In the genomic region with DNA sequence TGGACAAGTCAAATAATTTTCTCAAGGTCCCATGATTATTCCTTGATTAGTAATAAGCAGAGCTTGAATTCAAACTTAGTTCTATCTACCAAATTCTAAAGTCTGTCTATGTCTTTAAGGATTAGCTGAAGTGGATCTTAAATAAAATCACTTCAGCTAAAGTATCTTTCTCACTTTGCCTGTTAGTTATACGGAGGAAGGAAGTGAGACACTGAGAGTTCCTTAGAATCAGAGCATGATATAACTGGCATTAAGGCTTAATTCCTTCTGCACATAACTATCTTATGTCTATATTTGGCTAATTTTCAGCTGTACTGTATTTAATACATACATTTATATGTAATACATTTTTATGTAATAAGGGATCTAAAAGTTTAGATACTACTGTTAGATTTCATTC, we compare ENCODE assay signal across 21 cellular contexts.
A peak's percentile ranks its signal among the peaks of the same experiment; 100 is the strongest.
DNase-seq lines count a peak whose midpoint lies in the region; ATAC-seq, FAIRE-seq and TF ChIP-seq lines count a peak whose summit lies in the region.
"Had no signal": no experiment of that assay in that cellular context is flagged by ENCODE, and none has a peak within 500 bp of the region (broad histone marks: within the 10 kb centered on the region; RNA-seq: fewer than 3 reads in every experiment).

No MANE protein-coding gene starts in this region.

- H2AFZ ChIP-seq in endothelial cell of umbilical vein (ENCODE audit: low read depth, low read length), result no peak overlapping the region

- H3K4me2 ChIP-seq in endothelial cell of umbilical vein (ENCODE audit: insufficient read depth, low read length), result peak overlapping the region; percentile 84
- H3K4me2 ChIP-seq: A549; BLaER1 treated with 17β-estradiol and CSF1 and Interleukin-3, amounts not matched to agents 10 nM and 100 nM had no signal

- no peaks in the 10 kb centered on the region for H3K79me2 ChIP-seq in endothelial cell of umbilical vein (ENCODE audit: control insufficient read depth, insufficient read depth, low read length)

- no peak for DNase-seq in left ventricle myocardium inferior
- DNase-seq in Right ventricle myocardium superior, result no peak
- DNase-seq in endothelial cell of umbilical vein (ENCODE audit: low read depth, low spot score), result peak; percentile 68
- DNase-seq in kidney, result no peak
- no peak for DNase-seq in RWPE1 (ENCODE audit: low spot score)
- DNase-seq: AML-193; Caco-2; Calu3; CD4-positive, alpha-beta T cell; CD8-positive, alpha-beta T cell; DMS79 treated with DMSO at 0.1 percent for 48 hours; GF-D8 had no signal

- CTCF ChIA-PET in endothelial cell of umbilical vein (lab: Charles Lee) (interaction anchor here (0.7 to 1.4 kb wide), 4 partner anchors 29 to 223 kb away, joined by 3 to 6 read pairs (median 4); no protein-coding TSS in a partner anchor), RWPE1 (lab: Yijun Ruan, JAX) (no interaction called here)

- no peak for TF ChIP-seq CTCF in left ventricle myocardium inferior (IDR thresholded peaks at IDR 0.05; ENCODE audit: borderline replicate concordance)
- no peak for TF ChIP-seq CTCF in endothelial cell of umbilical vein (IDR thresholded peaks at IDR 0.05; ENCODE audit: extremely low read depth in 1 of 2, insufficient read depth in 1 of 2, low read depth in 1 of 2, low read length in 2 of 2)
- no peak for TF ChIP-seq CTCF in kidney (IDR thresholded peaks at IDR 0.05; ENCODE audit: borderline replicate concordance, extremely low read depth, insufficient read depth)
- no peak for TF ChIP-seq CTCF in RWPE1 (conservative IDR thresholded peaks at IDR 0.05; ENCODE audit: low read depth)

- no peaks in the 10 kb centered on the region for H3K27me3 ChIP-seq in left ventricle myocardium inferior (ENCODE audit: low read depth)
- H3K27me3 ChIP-seq in endothelial cell of umbilical vein (ENCODE audit: control insufficient read depth in 2 of 2, insufficient read depth in 2 of 2, low read length in 2 of 2), result no peaks in the 10 kb centered on the region
- H3K27me3 ChIP-seq: BLaER1 treated with 17β-estradiol and CSF1 and Interleukin-3, amounts not matched to agents 10 nM and 100 nM had no signal

- H3K9me3 ChIP-seq in left ventricle myocardium inferior (replicated peaks), result no peaks in the 10 kb centered on the region
- no peaks in the 10 kb centered on the region for H3K9me3 ChIP-seq in endothelial cell of umbilical vein (replicated peaks; ENCODE audit: control insufficient read depth, insufficient read depth, low read length)
- H3K9me3 ChIP-seq in kidney (ENCODE audit: control insufficient read depth in 1 of 2, low read length in 2 of 2), result no peaks in the 10 kb centered on the region
- H3K9me3 ChIP-seq: A549; BLaER1 treated with 17β-estradiol and CSF1 and Interleukin-3, amounts not matched to agents 10 nM and 100 nM; Caco-2 had no signal

- H3K4me1 ChIP-seq in left ventricle myocardium inferior (peaks cover 27% of the 10 kb centered on the region), endothelial cell of umbilical vein (ENCODE audit: control insufficient read depth, extremely low read depth, insufficient read depth, low read length) (peaks cover 45% of the 10 kb centered on the region), kidney (ENCODE audit: control insufficient read depth in 1 of 2, insufficient read depth in 1 of 2, low read depth in 1 of 2, low read length in 2 of 2) (no peaks in the 10 kb centered on the region)
- H3K4me1 ChIP-seq: A549; BLaER1 treated with 17β-estradiol and CSF1 and Interleukin-3, amounts not matched to agents 10 nM and 100 nM; Caco-2 had no signal

- POLR2A ChIA-PET in endothelial cell of umbilical vein (lab: Charles Lee) (interaction anchor here (0.6 kb wide), 1 partner anchor 139 kb away, joined by 3 read pairs; no protein-coding TSS in a partner anchor), RWPE1 (lab: Yijun Ruan, JAX; ENCODE audit: low non-redundant PET) (no interaction called here)

- no peak overlapping the region for H3K4me3 ChIP-seq in left ventricle myocardium inferior
- peak overlapping the region in 1 of 3 experiments; percentile 19 for H3K4me3 ChIP-seq in endothelial cell of umbilical vein (replicated peaks in 1 of 3; ENCODE audit: insufficient read depth in 1 of 3, low read depth in 1 of 3, low read length in 3 of 3)
- no peak overlapping the region for H3K4me3 ChIP-seq in kidney (ENCODE audit: low read length in 2 of 2)
- H3K4me3 ChIP-seq: A549; BLaER1 treated with 17β-estradiol and CSF1 and Interleukin-3, amounts not matched to agents 10 nM and 100 nM; GM12878 had no signal

- H3K9ac ChIP-seq in endothelial cell of umbilical vein (replicated peaks; ENCODE audit: extremely low read depth, insufficient read depth, low read length) (peak overlapping the region; percentile 33), kidney (ENCODE audit: low read length in 2 of 2) (no peak overlapping the region)
- H3K9ac ChIP-seq: BLaER1 treated with 17β-estradiol and CSF1 and Interleukin-3, amounts not matched to agents 10 nM and 100 nM had no signal

- dilution Hi-C loops in endothelial cell of umbilical vein (cut with MboI; ENCODE audit: extremely low pct_ligation_motif_present, low sequenced_read_pairs), result no loop called here

- no TSS peak for BruUV-seq in endothelial cell of umbilical vein (replicated peaks; lab: Mats Ljungman, UMichigan)

- ATAC-seq in Right ventricle myocardium superior (ENCODE audit: poor library complexity) (no peak), GM21528 (IDR thresholded peaks at IDR 0.05; ENCODE audit: low FRiP score, unreplicated experiment) (no peak)
- ATAC-seq: A549; CD8-positive, alpha-beta T cell; GM12878 had no signal

- FAIRE-seq in endothelial cell of umbilical vein (lab: Jason Lieb, UNC) (peak; percentile 76), kidney (lab: Jason Lieb, UNC) (peak; percentile 38)
- FAIRE-seq: A549, D721Med, G401.6, GM12878, GM19239 had no signal

- H3K36me3 ChIP-seq in left ventricle myocardium inferior (no peaks in the 10 kb centered on the region), endothelial cell of umbilical vein (ENCODE audit: control insufficient read depth in 2 of 2, extremely low read depth in 1 of 2, insufficient read depth in 2 of 2, low read length in 2 of 2) (no peaks in the 10 kb centered on the region), kidney (ENCODE audit: control insufficient read depth in 1 of 2, insufficient read depth in 2 of 2, low read length in 2 of 2) (no peaks in the 10 kb centered on the region)
- H3K36me3 ChIP-seq: BLaER1 treated with 17β-estradiol and CSF1 and Interleukin-3, amounts not matched to agents 10 nM and 100 nM had no signal

- no peaks in the 10 kb centered on the region for H4K20me1 ChIP-seq in endothelial cell of umbilical vein (replicated peaks; ENCODE audit: control insufficient read depth, extremely low read depth, insufficient read depth, low read length)
- H4K20me1 ChIP-seq: BLaER1 treated with 17β-estradiol and CSF1 and Interleukin-3, amounts not matched to agents 10 nM and 100 nM had no signal

- TF ChIP-seq POLR2A in endothelial cell of umbilical vein (IDR thresholded peaks at IDR 0.05; ENCODE audit: low read depth, low read length), result no peak

- intact Hi-C loops in left ventricle myocardium inferior (cut with micrococcal nuclease) (no loop called here), Right ventricle myocardium superior (cut with DNase I) (no loop called here), endothelial cell of umbilical vein (cut with micrococcal nuclease) (loop anchor here (5.0 kb wide), 1 partner anchor 101 kb away; no protein-coding TSS in a partner anchor), kidney (cut with DNase I) (no loop called here)

- H3K27ac ChIP-seq in left ventricle myocardium inferior (replicated peaks), result peak overlapping the region; percentile 46
- H3K27ac ChIP-seq in endothelial cell of umbilical vein (ENCODE audit: insufficient read depth, low read depth, low read length), result peak overlapping the region; percentile 55
- no peak overlapping the region for H3K27ac ChIP-seq in kidney (ENCODE audit: low read depth in 2 of 2, low read length in 2 of 2)
- no peak overlapping the region for H3K27ac ChIP-seq in RWPE1
- H3K27ac ChIP-seq: 22Rv1; A549; BLaER1 treated with 17β-estradiol and CSF1 and Interleukin-3, amounts not matched to agents 10 nM and 100 nM; C4-2B had no signal

- H3K9me1 ChIP-seq in endothelial cell of umbilical vein (replicated peaks; ENCODE audit: control insufficient read depth, extremely low read depth, insufficient read depth, low read length), result no peaks in the 10 kb centered on the region

TF ChIP-seq in endothelial cell of umbilical vein, 7 proteins besides CTCF, POLR2A, EP300 and RAD21:
- TF ChIP-seq FOS (IDR thresholded peaks at IDR 0.05; ENCODE audit: borderline replicate concordance, insufficient read depth, low read length) (peak; percentile 50), JUN (IDR thresholded peaks at IDR 0.05; ENCODE audit: borderline replicate concordance, insufficient read depth, insufficient read length, low read depth) (no peak), MYC (IDR thresholded peaks at IDR 0.05; ENCODE audit: low read depth, low read length) (no peak)

Comparison
In these comparisons a context has a peak if more than half of its experiments do, and no peak if none do; other contexts are left out.
1. H3K27ac ChIP-seq: peak in left ventricle myocardium inferior (single experiment) and endothelial cell of umbilical vein (single experiment); none in kidney (0 of 2) and RWPE1 (single experiment).